Comparison of ENCODE assay signal across 1 cellular context in genomic region chr2:238263204-238264071, GRCh38.
TF ChIP-seq lines count a peak whose summit lies in the region.

No MANE protein-coding gene starts in this region.

TF ChIP-seq in HEK293T, 16 proteins besides CTCF, POLR2A, EP300 and RAD21:
- no peak for TF ChIP-seq PKNOX1 (IDR thresholded peaks at IDR 0.05)
- TF ChIP-seq ELF4 (IDR thresholded peaks at IDR 0.05), result no peak
- no peak for TF ChIP-seq FOXA1 (IDR thresholded peaks at IDR 0.05)
- no peak for TF ChIP-seq ARNT (IDR thresholded peaks at IDR 0.05)
- no peak for TF ChIP-seq BHLHE40 (IDR thresholded peaks at IDR 0.05; ENCODE audit: borderline replicate concordance)
- TF ChIP-seq LEF1 (IDR thresholded peaks at IDR 0.05; ENCODE audit: borderline replicate concordance), result no peak
- no peak for TF ChIP-seq TARDBP (IDR thresholded peaks at IDR 0.05)
- no peak for TF ChIP-seq ZNF384 (IDR thresholded peaks at IDR 0.05)
- no peak for TF ChIP-seq CTBP1 (IDR thresholded peaks at IDR 0.05; ENCODE audit: borderline replicate concordance)
- no peak for TF ChIP-seq SUZ12 (IDR thresholded peaks at IDR 0.05)
- TF ChIP-seq SP1 (IDR thresholded peaks at IDR 0.05), result no peak
- no peak for TF ChIP-seq NFRKB (IDR thresholded peaks at IDR 0.05)
- TF ChIP-seq HDGF (IDR thresholded peaks at IDR 0.05; ENCODE audit: borderline replicate concordance), result no peak
- no peak for TF ChIP-seq FOXK2 (IDR thresholded peaks at IDR 0.05)
- TF ChIP-seq FOXM1 (IDR thresholded peaks at IDR 0.05; ENCODE audit: borderline replicate concordance), result no peak
- no peak for TF ChIP-seq L3MBTL2 (conservative IDR thresholded peaks at IDR 0.05)
